16 cellular contexts compared by ENCODE assay signal in the genomic region with DNA sequence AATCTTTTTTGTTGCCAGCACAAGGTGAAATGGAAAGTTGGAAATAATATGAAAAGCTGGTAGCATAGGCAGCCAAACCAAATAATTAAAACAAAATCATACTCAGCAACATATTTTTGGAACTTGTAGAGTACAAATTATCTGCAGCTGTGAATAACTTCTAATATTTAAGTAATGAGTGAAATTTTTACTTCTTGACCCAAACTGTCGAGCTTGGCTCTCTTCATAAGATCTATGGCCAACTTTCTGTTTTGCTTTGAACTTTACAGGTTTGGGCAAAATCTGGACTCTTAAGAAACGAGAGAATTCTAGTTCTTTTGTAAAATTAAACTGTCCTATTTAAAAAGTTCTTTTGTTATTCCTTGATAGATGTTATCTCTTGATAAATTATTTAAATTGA.
"Had no signal": no experiment of that assay in that cellular context is flagged by ENCODE, and none has a peak within 500 bp of the region (broad histone marks: within the 10 kb centered on the region; RNA-seq: fewer than 3 reads in every experiment).

No MANE protein-coding gene starts in this region.

- H3K4me3 ChIP-seq: gastrocnemius medialis, pancreas, right lobe of liver, spleen, testis had no signal

- H3K27me3 ChIP-seq: esophagus muscularis mucosa, gastrocnemius medialis, pancreas, right lobe of liver, spleen, testis had no signal

- H3K4me1 ChIP-seq: esophagus muscularis mucosa, gastrocnemius medialis, pancreas, right lobe of liver, spleen, testis had no signal

- H3K27ac ChIP-seq: epithelial cell of prostate, esophagus muscularis mucosa, gastrocnemius medialis, pancreas, right lobe of liver, spleen, testis had no signal

- ATAC-seq: effector memory CD8-positive, alpha-beta T cell; gastrocnemius medialis; naive thymus-derived CD4-positive, alpha-beta T cell; pancreas; right lobe of liver; stimulated activated naive B cell treated with anti-CD40 and anti-IgM and Interleukin-4, amounts not matched to agents 10 μg/mL and 1 μg/mL and 100 μg/mL, for 72 hours; stimulated activated naive CD8-positive, alpha-beta T cell treated with anti-CD3 and anti-CD28 coated beads, Interleukin-15, amount 100 ng/mL, for 72 hours had no signal

- DNase-seq: effector memory CD8-positive, alpha-beta T cell; gastrocnemius medialis; kidney; left cardiac atrium; naive thymus-derived CD4-positive, alpha-beta T cell; pancreas; right lobe of liver; spleen; stimulated activated CD4-positive, alpha-beta T cell treated with anti-CD3 and anti-CD28 coated beads, Interleukin-2, amount 100 ng/mL, for 24 hours; stimulated activated CD4-positive, alpha-beta T cell treated with anti-CD3 and anti-CD28 coated beads, Interleukin-4, amount 100 ng/mL, for 4 hours; stimulated activated naive B cell treated with anti-CD40 and anti-IgM and Interleukin-4, amounts not matched to agents 10 μg/mL and 1 μg/mL and 100 μg/mL, for 72 hours; stimulated activated naive CD8-positive, alpha-beta T cell treated with anti-CD3 and anti-CD28 coated beads, Interleukin-15, amount 100 ng/mL, for 72 hours; testis; trophoblast cell had no signal

- H3K9me3 ChIP-seq: esophagus muscularis mucosa, pancreas, right lobe of liver, testis had no signal

- H3K36me3 ChIP-seq: esophagus muscularis mucosa, gastrocnemius medialis, pancreas, right lobe of liver, spleen had no signal
